In the genomic region with DNA sequence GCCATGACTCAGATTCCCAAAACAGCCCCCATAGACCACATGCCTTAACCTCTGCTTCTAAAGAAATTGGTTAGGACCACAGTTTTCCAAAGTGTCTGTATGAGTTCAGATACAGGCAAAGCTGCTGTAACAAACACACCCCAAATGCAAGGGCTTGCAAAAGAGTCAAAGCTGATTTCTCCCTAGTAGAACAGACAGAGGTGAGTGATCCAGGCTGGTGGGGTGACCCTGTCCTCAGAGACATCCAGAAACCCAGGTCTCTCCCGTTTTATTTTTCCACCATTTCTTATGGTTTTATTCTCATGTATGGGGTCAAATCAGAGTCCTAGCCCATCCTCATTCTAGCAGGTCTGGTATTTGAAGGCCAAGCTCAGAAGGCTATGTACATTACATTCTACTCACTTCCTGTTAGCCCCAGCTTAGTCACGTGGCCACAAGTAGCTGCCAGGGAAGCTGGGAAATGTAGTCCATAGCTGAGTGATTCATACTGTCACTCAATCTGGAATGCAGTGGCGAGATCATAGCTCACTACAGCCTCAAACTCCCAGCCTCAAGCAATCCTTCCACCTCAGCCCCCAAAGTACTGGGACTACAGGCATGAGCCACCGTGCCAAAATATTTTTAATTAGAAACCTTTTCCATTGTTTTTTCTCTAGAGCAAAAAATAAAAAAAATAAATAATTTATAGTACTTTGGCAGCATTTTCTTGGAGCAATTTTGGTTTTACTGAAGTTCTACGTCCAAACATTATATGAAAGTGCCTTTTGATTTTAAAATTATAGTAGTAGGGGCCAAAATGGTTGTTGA, we compare ENCODE assay signal across 8 cellular contexts.
DNase-seq lines count a peak whose midpoint lies in the region; ATAC-seq and TF ChIP-seq lines count a peak whose summit lies in the region.

No MANE protein-coding gene starts in this region.

- intact Hi-C loops in mammary epithelial cell (cut with micrococcal nuclease) (no loop called here), posterior vena cava (cut with DNase I) (loop anchor here in 1 of 2 donors (10.0 kb wide), 1 partner anchor 1526 kb away; no protein-coding TSS in a partner anchor)

- H3K36me3 ChIP-seq in mammary epithelial cell (ENCODE audit: insufficient read depth, low read length), result no peaks in the 10 kb centered on the region

- H3K9ac ChIP-seq in mammary epithelial cell (ENCODE audit: insufficient read depth, low read length), result no peak overlapping the region

- DNase-seq in stimulated activated CD4-positive, alpha-beta T cell treated with anti-CD3 and anti-CD28 coated beads, Interleukin-15, amount 100 ng/mL, for 24 hours, result peak; percentile 37
- DNase-seq in stimulated activated CD4-positive, alpha-beta T cell treated with anti-CD3 and anti-CD28 coated beads, Interleukin-4, amount 100 ng/mL, for 1 hour, result no peak
- DNase-seq in NCI-H510A treated with DMSO at 0.1 percent for 48 hours (lab: John Stamatoyannopoulos, UW) (peak; percentile 30), mammary epithelial cell (peak; percentile 72), posterior vena cava (ENCODE audit: low spot score) (peak; percentile 66), cerebellar nuclear complex (lab: John Stamatoyannopoulos, UW) (no peak)

- WGBS in mammary epithelial cell (ENCODE audit: low coverage, missing lambda C conversion rate), result 33% methylated on average over 5 of the region's 5 CpGs

- H3K4me3 ChIP-seq in mammary epithelial cell (replicated peaks in 1 of 3; ENCODE audit: insufficient read depth in 1 of 3, low read depth in 2 of 3, low read length in 3 of 3), result no peak overlapping the region

- H3K27me3 ChIP-seq in mammary epithelial cell (ENCODE audit: insufficient read depth, low read length), result no peaks in the 10 kb centered on the region

- no peak for TF ChIP-seq CTCF in mammary epithelial cell (conservative IDR thresholded peaks at IDR 0.05 in 1 of 2, IDR thresholded peaks at IDR 0.05 in 1 of 2; ENCODE audit: extremely low read depth in 1 of 2, insufficient read depth in 1 of 2, low read depth in 1 of 2, low read length in 2 of 2)

- no TSS peak for BruUV-seq in mammary epithelial cell (replicated peaks; lab: Mats Ljungman, UMichigan)

- H3K4me1 ChIP-seq in mammary epithelial cell (ENCODE audit: insufficient read depth, low read length), result no peaks in the 10 kb centered on the region

- ATAC-seq in GM19395 (IDR thresholded peaks at IDR 0.05; ENCODE audit: unreplicated experiment) (no peak), HG03571 (IDR thresholded peaks at IDR 0.05; ENCODE audit: unreplicated experiment) (no peak)

- no peak overlapping the region for H3K4me2 ChIP-seq in mammary epithelial cell (ENCODE audit: insufficient read depth, low read depth, low read length)

- CTCF ChIA-PET in mammary epithelial cell (lab: Charles Lee; ENCODE audit: low non-redundant PET), result no interaction called here

- no peaks in the 10 kb centered on the region for H3K9me3 ChIP-seq in mammary epithelial cell (replicated peaks; ENCODE audit: insufficient read depth, low read length)

- H4K20me1 ChIP-seq in mammary epithelial cell (ENCODE audit: insufficient read depth, low read length), result no peaks in the 10 kb centered on the region

- no peaks in the 10 kb centered on the region for H3K79me2 ChIP-seq in mammary epithelial cell (ENCODE audit: insufficient read depth, low read length)

- in situ Hi-C loops in mammary epithelial cell (cut with MboI; ENCODE audit: low sequenced_read_pairs in 2 of 2), result no loop called here

- dilution Hi-C loops in mammary epithelial cell (cut with HindIII; ENCODE audit: low sequenced_read_pairs), result no loop called here

- H3K27ac ChIP-seq in mammary epithelial cell (ENCODE audit: insufficient read depth, low read depth, low read length), result no peak overlapping the region

- peak overlapping the region; percentile 76 for H2AFZ ChIP-seq in mammary epithelial cell (ENCODE audit: low read depth, low read length)

Comparison
In these comparisons a context has a peak if more than half of its experiments do, and no peak if none do; other contexts are left out.
1. DNase-seq: peak in stimulated activated CD4-positive, alpha-beta T cell treated with anti-CD3 and anti-CD28 coated beads, Interleukin-15, amount 100 ng/mL, for 24 hours (single experiment), NCI-H510A treated with DMSO at 0.1 percent for 48 hours (single experiment), mammary epithelial cell (single experiment) and posterior vena cava (single experiment); none in stimulated activated CD4-positive, alpha-beta T cell treated with anti-CD3 and anti-CD28 coated beads, Interleukin-4, amount 100 ng/mL, for 1 hour (single experiment) and cerebellar nuclear complex (0 of 2).